8 cellular contexts compared by ENCODE assay signal in genomic region chr16:52235186-52235585, GRCh38.
"Had no signal": no experiment of that assay in that cellular context is flagged by ENCODE, and none has a peak within 500 bp of the region (broad histone marks: within the 10 kb centered on the region; RNA-seq: fewer than 3 reads in every experiment).

No MANE protein-coding gene starts in this region.

- H3K36me3 ChIP-seq: HAP-1 had no signal

- H3K9ac ChIP-seq: GM23248 had no signal

- DNase-seq: GM23248, GOT3, H7, H9, HCEC 1CT, HFFc6 had no signal

- H3K27ac ChIP-seq: GM23248 had no signal

- H3K4me1 ChIP-seq: HAP-1 had no signal

- H3K4me3 ChIP-seq: GM23248, HAP-1 had no signal

- ATAC-seq: HCT116 had no signal

- H3K9me3 ChIP-seq: HAP-1 had no signal

- H3K4me3 Mint-ChIP-seq: H9, HFFc6 had no signal

- H2AFZ ChIP-seq: GM23248 had no signal

- H3K27ac Mint-ChIP-seq: H9, HFFc6 had no signal
